24 cellular contexts compared by ENCODE assay signal in genomic region chr2:121068851-121069250, GRCh38.
"Had no signal": no experiment of that assay in that cellular context is flagged by ENCODE, and none has a peak within 500 bp of the region (broad histone marks: within the 10 kb centered on the region; RNA-seq: fewer than 3 reads in every experiment).

No MANE protein-coding gene starts in this region.

- FAIRE-seq: colon, endothelial cell of umbilical vein, islet of Langerhans, keratinocyte had no signal

- H3K9me3 ChIP-seq: esophagus squamous epithelium, gastrocnemius medialis, heart right ventricle, left lung, lower lobe of right lung, mucosa of descending colon had no signal

- H3K4me3 ChIP-seq: coronary artery, dorsolateral prefrontal cortex, esophagus squamous epithelium, gastrocnemius medialis, heart right ventricle, left lung, lower lobe of right lung, mucosa of descending colon had no signal

- H3K27ac ChIP-seq: coronary artery, dorsolateral prefrontal cortex, esophagus squamous epithelium, gastrocnemius medialis, heart right ventricle, left lung, lower lobe of right lung had no signal

- DNase-seq: dermis blood vessel endothelial cell; dorsolateral prefrontal cortex; effector CD4-positive, alpha-beta T cell; effector memory CD4-positive, alpha-beta T cell; esophagus squamous epithelium; foreskin fibroblast; foreskin melanocyte; gastrocnemius medialis; glutamatergic neuron; head of caudate nucleus; heart right ventricle; hippocampal formation; left cardiac atrium; left ventricle myocardium superior; lower lobe of right lung; mesenchymal stem cell; mucosa of descending colon; naive B cell had no signal

- ATAC-seq: gastrocnemius medialis, heart right ventricle, left cardiac atrium, left lung, left ventricle myocardium superior, lower lobe of right lung, mucosa of descending colon had no signal

- H3K4me1 ChIP-seq: gastrocnemius medialis, left lung, lower lobe of right lung had no signal
